In genomic region chr7:14786314-14786895, GRCh38 we compare ENCODE assay signal across 1 cellular context.
TF ChIP-seq lines count a peak whose summit lies in the region.

No MANE protein-coding gene starts in this region.

TF ChIP-seq in WTC11, 78 proteins besides CTCF, POLR2A, EP300 and RAD21 (continued from another document):
- TF ChIP-seq PRDM15 (CRISPR knock-in tag; IDR thresholded peaks at IDR 0.05) (no peak), STAT6 (CRISPR knock-in tag; conservative IDR thresholded peaks at IDR 0.05; ENCODE audit: low read depth) (no peak), PREB (CRISPR knock-in tag; IDR thresholded peaks at IDR 0.05; ENCODE audit: borderline replicate concordance) (no peak), E2F4 (CRISPR knock-in tag; IDR thresholded peaks at IDR 0.05; ENCODE audit: borderline replicate concordance, low read depth) (no peak), RELA (CRISPR knock-in tag; IDR thresholded peaks at IDR 0.05; ENCODE audit: borderline replicate concordance) (no peak), SOX15 (CRISPR knock-in tag; IDR thresholded peaks at IDR 0.05) (no peak), ZBTB21 (CRISPR knock-in tag; IDR thresholded peaks at IDR 0.05; ENCODE audit: borderline replicate concordance) (no peak)
